8 cellular contexts compared by ENCODE assay signal in genomic region chr7:66739477-66739876, GRCh38. TPM values are rescaled to one million over a fixed set of nuclear protein-coding genes. Genes with fewer than 3 reads are reported as not detected.
DNase-seq lines count a peak whose midpoint lies in the region; ATAC-seq and TF ChIP-seq lines count a peak whose summit lies in the region.

No MANE protein-coding gene starts in this region.

- H3K27me3 ChIP-seq in BJ (ENCODE audit: control insufficient read depth, insufficient read depth, low read length) (no peaks in the 10 kb centered on the region), MG63 (no peaks in the 10 kb centered on the region)

- CTCF ChIA-PET in BJ (lab: Yijun Ruan, JAX) = no interaction called here

- TF ChIP-seq CTCF in BJ (IDR thresholded peaks at IDR 0.05; ENCODE audit: insufficient read depth, low read depth, low read length) = no peak
- no peak for TF ChIP-seq CTCF in choroid plexus epithelial cell (conservative IDR thresholded peaks at IDR 0.05; ENCODE audit: low read depth, low read length)
- no peak for TF ChIP-seq CTCF in nephron (IDR thresholded peaks at IDR 0.05; ENCODE audit: unreplicated experiment in 3 of 3)

- no peaks in the 10 kb centered on the region for H3K27me3 Mint-ChIP-seq in nephron (ENCODE audit: low read depth)

- H3K27ac Mint-ChIP-seq in nephron = peak overlapping the region; percentile 80 to 95 (median 95)

- peaks cover 12% of the 10 kb centered on the region for H3K9me3 Mint-ChIP-seq in nephron

- ATAC-seq in HG02588 (IDR thresholded peaks at IDR 0.05; ENCODE audit: unreplicated experiment) (no peak), HG02970 (IDR thresholded peaks at IDR 0.05; ENCODE audit: low FRiP score, unreplicated experiment) (no peak)

- H3K9me3 ChIP-seq in MG63 = no peaks in the 10 kb centered on the region

- peaks cover 12% of the 10 kb centered on the region for H3K4me1 Mint-ChIP-seq in nephron

- H3K36me3 ChIP-seq in BJ (ENCODE audit: control insufficient read depth, insufficient read depth, low read length) (peaks cover 1% of the 10 kb centered on the region), MG63 (no peaks in the 10 kb centered on the region)

- DNase-seq in BJ (ENCODE audit: low read depth) = no peak
- no peak for DNase-seq in MG63
- no peak for DNase-seq in choroid plexus epithelial cell (ENCODE audit: low read depth)
- no peak for DNase-seq in HUDEP-2 (lab: John Stamatoyannopoulos, UW; ENCODE audit: unreplicated experiment in 76 of 76)
- no peak for DNase-seq in HK-2 (ENCODE audit: unreplicated experiment)

- H3K36me3 Mint-ChIP-seq in nephron (ENCODE audit: low read depth) = peaks cover 28% of the 10 kb centered on the region

- H3K4me3 Mint-ChIP-seq in nephron = peak overlapping the region; percentile 92 to 94 (median 93)

- POLR2A ChIA-PET in BJ (lab: Charles Lee) = no interaction called here

- H3K4me3 ChIP-seq in BJ (ENCODE audit: low read depth, low read length) = peak overlapping the region; percentile 99
- peak overlapping the region; percentile 64 for H3K4me3 ChIP-seq in MG63
- peak overlapping the region; percentile 92 for H3K4me3 ChIP-seq in choroid plexus epithelial cell (ENCODE audit: low read depth, low read length)

RNA-seq across cellular contexts. Expression of gene RABGEF1, which starts 1.1 kb away (rescaled TPM):
- 49.1 and 61.0 TPM in 2 replicates for polyA plus RNA-seq in BJ (2011; rRNA removed)
- polyA minus RNA-seq in BJ (2011; rRNA and poly(A)+ RNA removed) = 47.1 and 73.9 TPM in 2 replicates
- total RNA-seq in MG63 (2014; rRNA removed; shearing (Covaris generic); ENCODE audit: low replicate concordance) = 12.2 and 29.1 TPM in 2 replicates
